ENCODE assay signal across 13 cellular contexts in genomic region chr1:2376261-2376741, GRCh38. TPM values are rescaled to one million over a fixed set of nuclear protein-coding genes. Genes with fewer than 3 reads are reported as not detected.
DNase-seq lines count a peak whose midpoint lies in the region; ATAC-seq and TF ChIP-seq lines count a peak whose summit lies in the region.
"Had no signal": no experiment of that assay in that cellular context is flagged by ENCODE, and none has a peak within 500 bp of the region (broad histone marks: within the 10 kb centered on the region; RNA-seq: fewer than 3 reads in every experiment).

No MANE protein-coding gene starts in this region.

- H3K9me3 ChIP-seq in right atrium auricular region (no peaks in the 10 kb centered on the region), RWPE2 (ENCODE audit: severe bottlenecking) (no peaks in the 10 kb centered on the region), mucosa of descending colon (no peaks in the 10 kb centered on the region), spleen (no peaks in the 10 kb centered on the region)
- H3K9me3 ChIP-seq: A549; BLaER1 treated with 17β-estradiol and CSF1 and Interleukin-3, amounts not matched to agents 10 nM and 100 nM had no signal

- no peaks in the 10 kb centered on the region for H3K36me3 ChIP-seq in right atrium auricular region
- no peaks in the 10 kb centered on the region for H3K36me3 ChIP-seq in RWPE2 (ENCODE audit: low read depth)
- H3K36me3 ChIP-seq in mucosa of descending colon (ENCODE audit: low read depth): no peaks in the 10 kb centered on the region
- peaks cover 0 to 7% (median 0%) of the 10 kb centered on the region in 6 donors for H3K36me3 ChIP-seq in spleen
- H3K36me3 ChIP-seq: BLaER1 treated with 17β-estradiol and CSF1 and Interleukin-3, amounts not matched to agents 10 nM and 100 nM had no signal

- H3K27ac ChIP-seq in right atrium auricular region (no peak overlapping the region), RWPE2 (ENCODE audit: poor library complexity, severe bottlenecking) (no peak overlapping the region), spleen (no peak overlapping the region)
- H3K27ac ChIP-seq: A549; BLaER1 treated with 17β-estradiol and CSF1 and Interleukin-3, amounts not matched to agents 10 nM and 100 nM had no signal

- DNase-seq in Right ventricle myocardium inferior (ENCODE audit: missing footprints) (peak; percentile 55), right atrium auricular region (ENCODE audit: low spot score) (no peak), RWPE2 (ENCODE audit: low spot score) (peak; percentile 58), mucosa of descending colon (peak in 2 of 3 donors; percentile 23 to 38), spleen (peak; percentile 64), NCI-H1417 (lab: John Stamatoyannopoulos, UW) (no peak)
- DNase-seq: GF-D8, GOT3, NCI-H1930 had no signal

- no peaks in the 10 kb centered on the region for H3K27me3 ChIP-seq in right atrium auricular region
- H3K27me3 ChIP-seq in RWPE2 (ENCODE audit: insufficient read depth, poor library complexity, severe bottlenecking): no peaks in the 10 kb centered on the region
- H3K27me3 ChIP-seq in spleen (replicated peaks in 1 of 7): no peaks in the 10 kb centered on the region

- H3K4me3 ChIP-seq in right atrium auricular region (no peak overlapping the region), RWPE2 (ENCODE audit: severe bottlenecking) (no peak overlapping the region), mucosa of descending colon (no peak overlapping the region), spleen (no peak overlapping the region)
- H3K4me3 ChIP-seq: A549; BLaER1 treated with 17β-estradiol and CSF1 and Interleukin-3, amounts not matched to agents 10 nM and 100 nM; K562 had no signal

- H3K4me1 ChIP-seq in right atrium auricular region (peaks cover 0 to 4% of the 10 kb centered on the region in 2 donors), RWPE2 (ENCODE audit: insufficient read depth, poor library complexity, severe bottlenecking) (peaks cover 4% of the 10 kb centered on the region), mucosa of descending colon (ENCODE audit: low read depth) (no peaks in the 10 kb centered on the region), spleen (peaks cover 0 to 18% (median 3%) of the 10 kb centered on the region in 6 donors)

- ATAC-seq in Right ventricle myocardium inferior (no peak), RWPE2 (ENCODE audit: low read depth) (no peak), mucosa of descending colon (no peak), HG03175 (IDR thresholded peaks at IDR 0.05; ENCODE audit: unreplicated experiment) (no peak)
- ATAC-seq: A549, K562 had no signal

- no peak for TF ChIP-seq CTCF in right atrium auricular region (IDR thresholded peaks at IDR 0.05)
- TF ChIP-seq CTCF in RWPE2 (IDR thresholded peaks at IDR 0.05; ENCODE audit: poor library complexity, severe bottlenecking): no peak
- TF ChIP-seq CTCF in mucosa of descending colon (IDR thresholded peaks at IDR 0.05): no peak
- TF ChIP-seq CTCF in spleen (IDR thresholded peaks at IDR 0.05 in 8 of 11, conservative IDR thresholded peaks at IDR 0.05 in 3 of 11): no peak

- 87 to 95% (median 90%) methylated on average over 14 to 23 of the region's 23 CpGs for WGBS in spleen, 5 donors

- intact Hi-C loops in Right ventricle myocardium inferior (cut with DNase I) (loop anchor here (5.0 kb wide), 1 partner anchor 49 kb away; no protein-coding TSS in a partner anchor), mucosa of descending colon (cut with DNase I, micrococcal nuclease) (loop anchor here in 1 of 2 donors (5.0 kb wide), 1 partner anchor 179 kb away; no protein-coding TSS in a partner anchor), spleen (cut with DNase I; ENCODE audit: low total_unique reads) (no loop called here)

- TF ChIP-seq POLR2A in spleen (IDR thresholded peaks at IDR 0.05): no peak

RNA-seq across cellular contexts. Expression of gene MORN1, which starts 15.1 kb away (rescaled TPM):
- 4.9 TPM for total RNA-seq in Right ventricle myocardium inferior
- 1 to 10 TPM; 2.2 to 3.8 TPM for total RNA-seq in right atrium auricular region
- total RNA-seq in mucosa of descending colon: 10 to 100 TPM; 13.1 to 17.4 (median 13.4) TPM
- 10 to 100 TPM in 2 of 7 donors, 1 to 10 TPM in 5; 5.9 to 13.5 (median 8.4) TPM for total RNA-seq in spleen
- 1 to 10 TPM; 1.9 to 5.8 (median 2.2) TPM for polyA plus RNA-seq in spleen

RNA-seq across cellular contexts. Expression of gene RER1, which starts 15.3 kb away (rescaled TPM):
- 85.8 TPM for total RNA-seq in Right ventricle myocardium inferior
- 10 to 100 TPM; 38.8 to 47.2 TPM for total RNA-seq in right atrium auricular region
- 100 to 1,000 TPM; 151 to 217 (median 193) TPM for total RNA-seq in mucosa of descending colon
- total RNA-seq in spleen: 100 to 1,000 TPM in 3 of 7 donors, 10 to 100 TPM in 4; 70.1 to 131 (median 91.8) TPM
- polyA plus RNA-seq in spleen: 10 to 100 TPM; 51.1 to 77.0 (median 68.7) TPM

RNA-seq across cellular contexts. Expression of gene PEX10, which starts 36.1 kb away (rescaled TPM):
- total RNA-seq in Right ventricle myocardium inferior (14.5 TPM), right atrium auricular region (10 to 100 TPM; 16.2 to 17.4 TPM), mucosa of descending colon (10 to 100 TPM; 13.4 to 20.4 (median 18.4) TPM), spleen (10 to 100 TPM; 10.2 to 18.9 (median 16.3) TPM)
- 10 to 100 TPM; 12.5 to 19.1 (median 13.0) TPM for polyA plus RNA-seq in spleen

Comparison
In these comparisons a context has a peak if more than half of its experiments do, and no peak if none do; other contexts are left out.
1. DNase-seq: peak in Right ventricle myocardium inferior (single experiment), RWPE2 (single experiment), mucosa of descending colon (2 of 3) and spleen (single experiment); none in right atrium auricular region (single experiment) and NCI-H1417 (0 of 3).